ENCODE assay signal across 9 cellular contexts in the genomic region with DNA sequence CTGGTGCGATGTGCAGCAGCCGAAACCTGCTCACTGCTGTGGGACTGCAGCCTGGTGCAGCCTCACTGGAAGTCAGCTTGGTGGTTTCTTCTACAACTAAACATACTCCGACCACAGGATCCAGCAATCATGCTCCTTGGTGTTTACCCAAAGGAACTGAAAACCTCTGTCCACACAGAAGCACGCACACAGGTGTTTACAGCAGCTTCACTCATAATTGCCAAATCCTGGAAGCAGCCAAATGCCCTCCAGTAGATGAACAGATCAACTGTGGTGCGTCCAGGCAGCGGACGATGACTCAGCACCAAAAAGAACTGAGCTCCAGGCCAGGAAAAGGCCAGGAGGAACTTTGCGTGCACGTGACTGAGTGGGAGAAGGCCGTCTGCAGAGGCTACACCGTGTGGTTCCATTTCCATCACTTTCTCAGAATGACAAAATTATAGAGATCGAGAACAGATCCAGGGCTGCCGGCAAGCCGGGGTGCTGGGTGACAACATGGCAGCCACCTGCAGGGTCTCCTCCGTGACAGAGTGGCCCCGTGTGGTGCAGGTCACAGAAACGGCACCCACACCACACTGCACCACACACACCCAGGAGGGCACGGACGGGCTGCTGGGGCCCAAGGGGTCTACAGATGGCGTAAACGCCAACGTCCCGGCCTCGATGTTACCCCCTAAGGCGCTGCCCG. TPM values are rescaled to one million over a fixed set of nuclear protein-coding genes. Genes with fewer than 3 reads are reported as not detected.
DNase-seq lines count a peak whose midpoint lies in the region; ATAC-seq and TF ChIP-seq lines count a peak whose summit lies in the region.
"Had no signal": no experiment of that assay in that cellular context is flagged by ENCODE, and none has a peak within 500 bp of the region (broad histone marks: within the 10 kb centered on the region; RNA-seq: fewer than 3 reads in every experiment).

No MANE protein-coding gene starts in this region.

- peak overlapping the region; percentile 20 for H3K4me3 Mint-ChIP-seq in natural killer cell treated with Interleukin-12 subunit alpha and Interleukin-12 subunit beta and Interleukin-15 and Interleukin-18, amount 100 ng/mL, for 72 hours
- no peak overlapping the region for H3K4me3 Mint-ChIP-seq in natural killer cell
- no peak overlapping the region for H3K4me3 Mint-ChIP-seq in activated CD4-positive, alpha-beta memory T cell treated with anti-CD3 and anti-CD28 coated beads for 36 hours

- intact Hi-C loops in natural killer cell (cut with micrococcal nuclease): no loop called here
- intact Hi-C loops in activated CD4-positive, alpha-beta memory T cell treated with anti-CD3 and anti-CD28 coated beads for 36 hours (cut with micrococcal nuclease): no loop called here

- TF ChIP-seq POLR2A in upper lobe of left lung (IDR thresholded peaks at IDR 0.05): no peak

- peaks cover 0 to 8% of the 10 kb centered on the region in 2 donors for H3K4me1 Mint-ChIP-seq in natural killer cell treated with Interleukin-12 subunit alpha and Interleukin-12 subunit beta and Interleukin-15 and Interleukin-18, amount 100 ng/mL, for 72 hours (ENCODE audit: low read depth in 2 of 2)
- H3K4me1 Mint-ChIP-seq in natural killer cell: no peaks in the 10 kb centered on the region
- no peaks in the 10 kb centered on the region for H3K4me1 Mint-ChIP-seq in activated CD4-positive, alpha-beta memory T cell treated with anti-CD3 and anti-CD28 coated beads for 36 hours (ENCODE audit: low read depth)

- TF ChIP-seq CTCF in natural killer cell (IDR thresholded peaks at IDR 0.05): no peak
- TF ChIP-seq CTCF in hepatocyte (IDR thresholded peaks at IDR 0.05; ENCODE audit: poor library complexity): no peak
- TF ChIP-seq CTCF in upper lobe of left lung (IDR thresholded peaks at IDR 0.05): no peak

- no peaks in the 10 kb centered on the region for H3K36me3 ChIP-seq in hepatocyte (replicated peaks; ENCODE audit: insufficient read depth, low read depth)
- no peaks in the 10 kb centered on the region for H3K36me3 ChIP-seq in upper lobe of left lung

- POLR2A ChIA-PET in activated CD4-positive, alpha-beta memory T cell treated with anti-CD3 and anti-CD28 coated beads for 36 hours (lab: Charles Lee): no interaction called here

- no peak for DNase-seq in natural killer cell treated with Interleukin-12 subunit alpha and Interleukin-12 subunit beta and Interleukin-15 and Interleukin-18, amount 100 ng/mL, for 72 hours (ENCODE audit: low spot score)
- DNase-seq in natural killer cell (no peak), UCSD-AML1 (lab: John Stamatoyannopoulos, UW; ENCODE audit: unreplicated experiment) (peak; percentile 74), hepatocyte (ENCODE audit: low spot score) (peak; percentile 58), upper lobe of left lung (peak; percentile 54 to 72), NCI-H1930 (lab: John Stamatoyannopoulos, UW) (no peak)
- DNase-seq in activated CD4-positive, alpha-beta memory T cell treated with anti-CD3 and anti-CD28 coated beads for 36 hours: no peak

- TF ChIP-seq EP300 in upper lobe of left lung (IDR thresholded peaks at IDR 0.05): no peak

- H3K27me3 Mint-ChIP-seq in natural killer cell treated with Interleukin-12 subunit alpha and Interleukin-12 subunit beta and Interleukin-15 and Interleukin-18, amount 100 ng/mL, for 72 hours: peaks cover 0 to 2% of the 10 kb centered on the region in 2 donors
- H3K27me3 Mint-ChIP-seq in natural killer cell (ENCODE audit: low read depth in 2 of 2): no peaks in the 10 kb centered on the region
- no peaks in the 10 kb centered on the region for H3K27me3 Mint-ChIP-seq in activated CD4-positive, alpha-beta memory T cell treated with anti-CD3 and anti-CD28 coated beads for 36 hours
- H3K27me3 Mint-ChIP-seq: naive thymus-derived CD8-positive, alpha-beta T cell had no signal

- no peaks in the 10 kb centered on the region for H3K79me2 ChIP-seq in hepatocyte

- H3K27ac ChIP-seq in hepatocyte (no peak overlapping the region), upper lobe of left lung (no peak overlapping the region)

- no peaks in the 10 kb centered on the region for H3K4me1 ChIP-seq in hepatocyte (ENCODE audit: insufficient read depth)
- H3K4me1 ChIP-seq in upper lobe of left lung: no peaks in the 10 kb centered on the region

- no peak overlapping the region for H3K27ac Mint-ChIP-seq in natural killer cell treated with Interleukin-12 subunit alpha and Interleukin-12 subunit beta and Interleukin-15 and Interleukin-18, amount 100 ng/mL, for 72 hours
- no peak overlapping the region for H3K27ac Mint-ChIP-seq in natural killer cell
- no peak overlapping the region for H3K27ac Mint-ChIP-seq in activated CD4-positive, alpha-beta memory T cell treated with anti-CD3 and anti-CD28 coated beads for 36 hours

- no peaks in the 10 kb centered on the region for H3K9me3 Mint-ChIP-seq in natural killer cell treated with Interleukin-12 subunit alpha and Interleukin-12 subunit beta and Interleukin-15 and Interleukin-18, amount 100 ng/mL, for 72 hours
- no peaks in the 10 kb centered on the region for H3K9me3 Mint-ChIP-seq in natural killer cell
- no peaks in the 10 kb centered on the region for H3K9me3 Mint-ChIP-seq in activated CD4-positive, alpha-beta memory T cell treated with anti-CD3 and anti-CD28 coated beads for 36 hours
- H3K9me3 Mint-ChIP-seq: naive thymus-derived CD8-positive, alpha-beta T cell had no signal

- no peaks in the 10 kb centered on the region for H3K36me3 Mint-ChIP-seq in natural killer cell treated with Interleukin-12 subunit alpha and Interleukin-12 subunit beta and Interleukin-15 and Interleukin-18, amount 100 ng/mL, for 72 hours
- no peaks in the 10 kb centered on the region for H3K36me3 Mint-ChIP-seq in natural killer cell
- H3K36me3 Mint-ChIP-seq in activated CD4-positive, alpha-beta memory T cell treated with anti-CD3 and anti-CD28 coated beads for 36 hours: no peaks in the 10 kb centered on the region
- H3K36me3 Mint-ChIP-seq: naive thymus-derived CD8-positive, alpha-beta T cell had no signal

- no peak overlapping the region for H3K4me2 ChIP-seq in hepatocyte

- no peaks in the 10 kb centered on the region for H4K20me1 ChIP-seq in hepatocyte (ENCODE audit: insufficient read depth, poor library complexity, severe bottlenecking)

- 75% methylated on average over 26 of the region's 26 CpGs for WGBS in hepatocyte (ENCODE audit: low lambda C conversion rate, missing lambda C conversion rate)
- 74 to 78% methylated on average over 20 to 26 of the region's 26 CpGs for WGBS in upper lobe of left lung, 2 donors

- no peak overlapping the region for H2AFZ ChIP-seq in hepatocyte

- H3K4me3 ChIP-seq in hepatocyte (no peak overlapping the region), upper lobe of left lung (no peak overlapping the region)

- no peaks in the 10 kb centered on the region for H3K27me3 ChIP-seq in hepatocyte
- no peaks in the 10 kb centered on the region for H3K27me3 ChIP-seq in upper lobe of left lung

- peak in 1 of 2 donors; percentile 55 for ATAC-seq in natural killer cell treated with Interleukin-12 subunit alpha and Interleukin-12 subunit beta and Interleukin-15 and Interleukin-18, amount 100 ng/mL, for 72 hours
- no peak for ATAC-seq in natural killer cell
- ATAC-seq in upper lobe of left lung (ENCODE audit: low FRiP score in 2 of 2): peak in 1 of 2 donors; percentile 71
- no peak for ATAC-seq in HG02884 (IDR thresholded peaks at IDR 0.05; ENCODE audit: unreplicated experiment)

- no peaks in the 10 kb centered on the region for H3K9me3 ChIP-seq in hepatocyte (ENCODE audit: low read depth)
- no peaks in the 10 kb centered on the region for H3K9me3 ChIP-seq in upper lobe of left lung

- H3K9me2 ChIP-seq in hepatocyte (replicated peaks; ENCODE audit: insufficient read depth): no peaks in the 10 kb centered on the region

- CTCF ChIA-PET in activated CD4-positive, alpha-beta memory T cell treated with anti-CD3 and anti-CD28 coated beads for 36 hours (lab: Charles Lee): no interaction called here

RNA-seq across cellular contexts. Expression of a gene that starts 23.1 kb away (rescaled TPM):
- 10 to 100 TPM; 17.1 to 36.4 TPM for total RNA-seq in natural killer cell treated with Interleukin-12 subunit alpha and Interleukin-12 subunit beta and Interleukin-15 and Interleukin-18, amount 100 ng/mL, for 72 hours
- total RNA-seq in natural killer cell (100 to 1,000 TPM in 1 of 3 donors, 10 to 100 TPM in 2; 78.1 to 111 (median 87.8) TPM), hepatocyte (37.2 and 39.5 TPM in 2 replicates), upper lobe of left lung (10 to 100 TPM; 20.4 to 57.6 (median 25.9) TPM)
- 51.6 and 54.7 TPM in 2 replicates for polyA plus RNA-seq in hepatocyte
- 10 to 100 TPM; 29.9 to 31.6 TPM for total RNA-seq in activated CD4-positive, alpha-beta memory T cell treated with anti-CD3 and anti-CD28 coated beads for 36 hours

RNA-seq across cellular contexts. Expression of a gene that starts 41.1 kb away (rescaled TPM):
- total RNA-seq in natural killer cell treated with Interleukin-12 subunit alpha and Interleukin-12 subunit beta and Interleukin-15 and Interleukin-18, amount 100 ng/mL, for 72 hours: not detected
- total RNA-seq in natural killer cell (not detected), hepatocyte (6.1 and 7.1 TPM in 2 replicates), upper lobe of left lung (under 1 TPM in 2 of 6 donors, not detected in 4; 0.15 to 0.17 TPM)
- polyA plus RNA-seq in hepatocyte: 14.2 and 16.5 TPM in 2 replicates
- not detected for total RNA-seq in activated CD4-positive, alpha-beta memory T cell treated with anti-CD3 and anti-CD28 coated beads for 36 hours
- total RNA-seq: naive thymus-derived CD8-positive, alpha-beta T cell had no signal
- polyA plus RNA-seq: naive thymus-derived CD8-positive, alpha-beta T cell had no signal

RNA-seq across cellular contexts. Expression of a gene that starts 59.0 kb away (rescaled TPM):
- total RNA-seq in natural killer cell treated with Interleukin-12 subunit alpha and Interleukin-12 subunit beta and Interleukin-15 and Interleukin-18, amount 100 ng/mL, for 72 hours: under 1 TPM; 0.33 to 0.62 TPM
- 1 to 10 TPM; 4.7 to 10.0 (median 7.7) TPM for total RNA-seq in natural killer cell
- 7.2 and 8.2 TPM in 2 replicates for total RNA-seq in hepatocyte
- 12.5 and 13.9 TPM in 2 replicates for polyA plus RNA-seq in hepatocyte
- total RNA-seq in upper lobe of left lung: 10 to 100 TPM in 3 of 6 donors, 1 to 10 TPM in 3; 3.3 to 34.6 (median 11.7) TPM
- 1 to 10 TPM; 1.1 TPM for total RNA-seq in activated CD4-positive, alpha-beta memory T cell treated with anti-CD3 and anti-CD28 coated beads for 36 hours

RNA-seq across cellular contexts. Expression of a gene that starts 59.3 kb away (rescaled TPM):
- total RNA-seq in natural killer cell treated with Interleukin-12 subunit alpha and Interleukin-12 subunit beta and Interleukin-15 and Interleukin-18, amount 100 ng/mL, for 72 hours: 1 to 10 TPM; 7.6 to 7.9 TPM
- 10 to 100 TPM; 28.0 to 35.3 (median 29.6) TPM for total RNA-seq in natural killer cell
- 7.3 and 11.8 TPM in 2 replicates for total RNA-seq in hepatocyte
- polyA plus RNA-seq in hepatocyte: 21.6 and 24.9 TPM in 2 replicates
- 100 to 1,000 TPM in 1 of 6 donors, 10 to 100 TPM in 5; 12.3 to 118 (median 24.8) TPM for total RNA-seq in upper lobe of left lung
- 10 to 100 TPM; 13.5 to 13.6 TPM for total RNA-seq in activated CD4-positive, alpha-beta memory T cell treated with anti-CD3 and anti-CD28 coated beads for 36 hours

Comparison
In these comparisons a context has a peak if more than half of its experiments do, and no peak if none do; other contexts are left out.
1. DNase-seq: peak in UCSD-AML1 (single experiment), hepatocyte (single experiment) and upper lobe of left lung (2 of 2); none in natural killer cell treated with Interleukin-12 subunit alpha and Interleukin-12 subunit beta and Interleukin-15 and Interleukin-18, amount 100 ng/mL, for 72 hours (single experiment), natural killer cell (single experiment), NCI-H1930 (0 of 2) and activated CD4-positive, alpha-beta memory T cell treated with anti-CD3 and anti-CD28 coated beads for 36 hours (single experiment).